10 cellular contexts compared by ENCODE assay signal in the genomic region with DNA sequence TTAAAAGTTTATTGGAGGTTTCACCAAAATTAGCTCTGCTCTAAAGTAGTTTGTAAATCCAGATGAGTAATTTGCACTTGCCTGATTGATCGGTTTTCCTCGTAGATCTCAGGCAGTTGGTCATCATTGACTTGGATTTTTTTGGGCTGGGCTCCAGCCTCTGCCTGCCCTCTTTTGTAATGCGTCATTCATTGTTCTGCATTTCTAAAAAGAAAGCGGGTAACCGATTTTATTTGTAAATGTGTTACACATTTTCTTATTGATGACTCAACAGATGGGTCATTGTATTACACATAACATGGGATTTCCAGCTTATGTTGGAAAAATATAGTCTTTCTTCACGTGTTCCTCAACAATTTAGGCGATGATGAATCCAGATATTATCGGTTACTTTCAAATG. TPM values are rescaled to one million over a fixed set of nuclear protein-coding genes. Genes with fewer than 3 reads are reported as not detected.
DNase-seq lines count a peak whose midpoint lies in the region; ATAC-seq lines count a peak whose summit lies in the region.
"Had no signal": no experiment of that assay in that cellular context is flagged by ENCODE, and none has a peak within 500 bp of the region (broad histone marks: within the 10 kb centered on the region; RNA-seq: fewer than 3 reads in every experiment).

No MANE protein-coding gene starts in this region.

- H2BK12ac ChIP-seq in neuronal stem cell (ENCODE audit: low read length): no peak overlapping the region

- ATAC-seq in activated T-cell treated with anti-CD3 and anti-CD28 coated beads, Interleukin-2, amount 50 U/mL, for 72 hours (replicated peaks in 1 of 2): peak in 1 of 2 donors; percentile 16
- no peak for ATAC-seq in activated naive CD8-positive, alpha-beta T cell treated with anti-CD3 and anti-CD28 coated beads, Interleukin-2, amount 50 U/mL, for 24 hours

- no peaks in the 10 kb centered on the region for H4K20me1 ChIP-seq in Karpas-422 (ENCODE audit: insufficient read depth, low read depth, low read length)

- H3K27ac ChIP-seq in subcutaneous abdominal adipose tissue (ENCODE audit: low read depth, low read length) (peak overlapping the region; percentile 81), neuronal stem cell (replicated peaks; ENCODE audit: low read length) (no peak overlapping the region), Karpas-422 (ENCODE audit: low read length) (no peak overlapping the region)

- H3K9ac ChIP-seq in subcutaneous abdominal adipose tissue (ENCODE audit: low read length in 5 of 5) (peak overlapping the region in 1 of 5 donors; percentile 23), neuronal stem cell (ENCODE audit: low read depth, low read length, poor library complexity) (no peak overlapping the region), Karpas-422 (ENCODE audit: low read length) (no peak overlapping the region)

- no peak overlapping the region for H2AFZ ChIP-seq in neuronal stem cell (ENCODE audit: low read length)
- no peak overlapping the region for H2AFZ ChIP-seq in Karpas-422 (ENCODE audit: low read length)

- no CpG with 5 or more reads among the region's 8 CpGs for WGBS in neuronal stem cell (ENCODE audit: extremely low coverage in 2 of 2, insufficient read length in 2 of 2, insufficient replicate concordance in 1 of 2), 2 donors

- H3K4me1 ChIP-seq in subcutaneous abdominal adipose tissue (ENCODE audit: control insufficient read depth in 5 of 5, insufficient read depth in 5 of 5, low read length in 5 of 5) (peaks cover 0 to 29% (median 12%) of the 10 kb centered on the region in 5 donors), neuronal stem cell (ENCODE audit: control insufficient read depth in 2 of 2, insufficient read depth in 1 of 2, low read depth in 1 of 2, low read length in 2 of 2) (peaks cover 5 to 10% of the 10 kb centered on the region in 2 donors), Karpas-422 (ENCODE audit: low read length) (peaks cover 32% of the 10 kb centered on the region)

- DNase-seq in activated T-cell treated with anti-CD3 and anti-CD28 coated beads, Interleukin-2, amount 50 U/mL, for 72 hours: no peak
- DNase-seq in activated T-cell treated with anti-CD3 and anti-CD28 coated beads for 4 hours (no peak), glomerular visceral epithelial cell (ENCODE audit: extremely low spot score) (peak; percentile 71), posterior cingulate gyrus (no peak), neuronal stem cell (ENCODE audit: low spot score) (no peak), Karpas-422 (no peak)
- DNase-seq in activated naive CD8-positive, alpha-beta T cell treated with anti-CD3 and anti-CD28 coated beads, Interleukin-2, amount 50 U/mL, for 24 hours: no peak
- DNase-seq: NCI-H1417, T-helper 2 cell had no signal

- H3K23ac ChIP-seq in neuronal stem cell (ENCODE audit: low read depth, low read length, poor library complexity): no peak overlapping the region

- no peak overlapping the region for H3K4ac ChIP-seq in neuronal stem cell (ENCODE audit: low read length)

- no peaks in the 10 kb centered on the region for H3K9me2 ChIP-seq in Karpas-422 (replicated peaks; ENCODE audit: insufficient read depth, low read length)

- no peak overlapping the region for H2AK5ac ChIP-seq in neuronal stem cell (ENCODE audit: low read depth, low read length)

- intact Hi-C loops in posterior cingulate gyrus (cut with DNase I): no loop called here

- peaks cover 67% of the 10 kb centered on the region for H3K4me1 Mint-ChIP-seq in activated T-cell treated with anti-CD3 and anti-CD28 coated beads, Interleukin-2, amount 50 U/mL, for 72 hours (ENCODE audit: low read depth)
- H3K4me1 Mint-ChIP-seq in activated naive CD8-positive, alpha-beta T cell treated with anti-CD3 and anti-CD28 coated beads, Interleukin-2, amount 50 U/mL, for 24 hours: peaks cover 41% of the 10 kb centered on the region

- no peak overlapping the region for H2BK120ac ChIP-seq in neuronal stem cell (ENCODE audit: low read depth, low read length)

- H2BK15ac ChIP-seq in neuronal stem cell (ENCODE audit: low read length): no peak overlapping the region

- H3K36me3 ChIP-seq in subcutaneous abdominal adipose tissue (ENCODE audit: control insufficient read depth in 5 of 5, insufficient read depth in 5 of 5, low read length in 5 of 5) (peaks cover 18 to 51% (median 42%) of the 10 kb centered on the region in 5 donors), neuronal stem cell (replicated peaks in 1 of 2; ENCODE audit: control insufficient read depth in 2 of 2, insufficient read depth in 2 of 2, low read length in 2 of 2) (peaks cover 12 to 48% of the 10 kb centered on the region in 2 donors), Karpas-422 (ENCODE audit: insufficient read depth, low read length) (peaks cover 54% of the 10 kb centered on the region)

- H3K27me3 ChIP-seq in subcutaneous abdominal adipose tissue (ENCODE audit: control insufficient read depth in 5 of 5, insufficient read depth in 4 of 5, low read length in 5 of 5) (no peaks in the 10 kb centered on the region), neuronal stem cell (ENCODE audit: control insufficient read depth in 3 of 3, insufficient read depth in 3 of 3, low read depth in 1 of 3, low read length in 3 of 3) (no peaks in the 10 kb centered on the region), Karpas-422 (ENCODE audit: low read length) (no peaks in the 10 kb centered on the region)

- H3K14ac ChIP-seq in neuronal stem cell (ENCODE audit: low read length): no peak overlapping the region

- peak overlapping the region; percentile 46 for H3K27ac Mint-ChIP-seq in activated T-cell treated with anti-CD3 and anti-CD28 coated beads, Interleukin-2, amount 50 U/mL, for 72 hours
- H3K27ac Mint-ChIP-seq in activated naive CD8-positive, alpha-beta T cell treated with anti-CD3 and anti-CD28 coated beads, Interleukin-2, amount 50 U/mL, for 24 hours: peak overlapping the region; percentile 54

- peaks cover 58% of the 10 kb centered on the region for H3K79me2 ChIP-seq in Karpas-422 (ENCODE audit: low read length)

- H3K4me3 ChIP-seq in subcutaneous abdominal adipose tissue (ENCODE audit: low read depth in 1 of 5, low read length in 5 of 5) (no peak overlapping the region), neuronal stem cell (ENCODE audit: low read length in 2 of 2) (no peak overlapping the region), Karpas-422 (ENCODE audit: low read length) (no peak overlapping the region)

- H4K8ac ChIP-seq in neuronal stem cell (ENCODE audit: low read depth, low read length): no peak overlapping the region

- no peaks in the 10 kb centered on the region for H3K27me3 Mint-ChIP-seq in activated T-cell treated with anti-CD3 and anti-CD28 coated beads, Interleukin-2, amount 50 U/mL, for 72 hours (ENCODE audit: low read depth)
- H3K27me3 Mint-ChIP-seq in activated naive CD8-positive, alpha-beta T cell treated with anti-CD3 and anti-CD28 coated beads, Interleukin-2, amount 50 U/mL, for 24 hours: no peaks in the 10 kb centered on the region

- peak overlapping the region in 1 of 2 donors; percentile 67 for H3K4me3 Mint-ChIP-seq in activated T-cell treated with anti-CD3 and anti-CD28 coated beads, Interleukin-2, amount 50 U/mL, for 72 hours
- no peak overlapping the region for H3K4me3 Mint-ChIP-seq in activated naive CD8-positive, alpha-beta T cell treated with anti-CD3 and anti-CD28 coated beads, Interleukin-2, amount 50 U/mL, for 24 hours

- no peaks in the 10 kb centered on the region for H3K9me3 ChIP-seq in subcutaneous abdominal adipose tissue (ENCODE audit: control insufficient read depth in 5 of 5, low read length in 5 of 5)
- peaks cover 0 to 1% of the 10 kb centered on the region in 2 donors for H3K9me3 ChIP-seq in neuronal stem cell (replicated peaks in 1 of 2; ENCODE audit: control insufficient read depth in 2 of 2, insufficient read depth in 1 of 2, low read depth in 1 of 2, low read length in 2 of 2)
- no peaks in the 10 kb centered on the region for H3K9me3 ChIP-seq in Karpas-422 (ENCODE audit: low read length)

- H3K79me1 ChIP-seq in neuronal stem cell (ENCODE audit: low read depth, low read length): no peaks in the 10 kb centered on the region

- H3K36me3 Mint-ChIP-seq in activated T-cell treated with anti-CD3 and anti-CD28 coated beads, Interleukin-2, amount 50 U/mL, for 72 hours (ENCODE audit: insufficient read depth in 2 of 2): peaks cover 43 to 74% of the 10 kb centered on the region in 2 donors
- peaks cover 69% of the 10 kb centered on the region for H3K36me3 Mint-ChIP-seq in activated naive CD8-positive, alpha-beta T cell treated with anti-CD3 and anti-CD28 coated beads, Interleukin-2, amount 50 U/mL, for 24 hours (ENCODE audit: low read depth)

- no peak overlapping the region for H3K18ac ChIP-seq in neuronal stem cell (ENCODE audit: low read length)

- no peak overlapping the region for H4K91ac ChIP-seq in neuronal stem cell (ENCODE audit: low read depth, low read length, poor library complexity)

- H2BK5ac ChIP-seq in neuronal stem cell (ENCODE audit: low read length): no peak overlapping the region

- H3K9me3 Mint-ChIP-seq in activated T-cell treated with anti-CD3 and anti-CD28 coated beads, Interleukin-2, amount 50 U/mL, for 72 hours: no peaks in the 10 kb centered on the region
- no peaks in the 10 kb centered on the region for H3K9me3 Mint-ChIP-seq in activated naive CD8-positive, alpha-beta T cell treated with anti-CD3 and anti-CD28 coated beads, Interleukin-2, amount 50 U/mL, for 24 hours

- H3K4me2 ChIP-seq in neuronal stem cell (ENCODE audit: insufficient read depth, low read length, poor library complexity, severe bottlenecking) (no peak overlapping the region), Karpas-422 (ENCODE audit: low read depth, low read length, poor library complexity, severe bottlenecking) (no peak overlapping the region)

RNA-seq across cellular contexts. Expression of gene ETS2, which starts 5.5 kb away (rescaled TPM):
- total RNA-seq in activated T-cell treated with anti-CD3 and anti-CD28 coated beads, Interleukin-2, amount 50 U/mL, for 72 hours: 100 to 1,000 TPM; 122 to 134 TPM
- polyA plus RNA-seq in neuronal stem cell (2013, experiment 1 of 2): 16.6 TPM
- 16.6 TPM for polyA plus RNA-seq in neuronal stem cell (2013, experiment 2 of 2)
- total RNA-seq in Karpas-422 (2014; rRNA removed; shearing (Covaris generic); ENCODE audit: low replicate concordance): 12.9 and 14.3 TPM in 2 replicates
